ENCODE assay signal across 16 cellular contexts in genomic region chr5:143828710-143829109, GRCh38. TPM values are rescaled to one million over a fixed set of nuclear protein-coding genes. Genes with fewer than 3 reads are reported as not detected.
DNase-seq lines count a peak whose midpoint lies in the region; ATAC-seq and TF ChIP-seq lines count a peak whose summit lies in the region.
"Had no signal": no experiment of that assay in that cellular context is flagged by ENCODE, and none has a peak within 500 bp of the region (broad histone marks: within the 10 kb centered on the region; RNA-seq: fewer than 3 reads in every experiment).

No MANE protein-coding gene starts in this region.

- no peaks in the 10 kb centered on the region for H3K9me3 ChIP-seq in ovary
- H3K9me3 ChIP-seq: gastrocnemius medialis, left ventricle myocardium inferior had no signal

- H3K36me3 ChIP-seq in ovary = no peaks in the 10 kb centered on the region
- H3K36me3 ChIP-seq: gastrocnemius medialis, left ventricle myocardium inferior had no signal

- no peak overlapping the region for H3K4me3 ChIP-seq in Jurkat, Clone E6-1 (ENCODE audit: low read length)
- no peak overlapping the region for H3K4me3 ChIP-seq in ovary
- H3K4me3 ChIP-seq: gastrocnemius medialis, left ventricle myocardium inferior had no signal

- ATAC-seq in activated naive CD8-positive, alpha-beta T cell treated with anti-CD3 and anti-CD28 coated beads, Interleukin-2, amount 10 ng/mL, durations not matched to agents 7 days and 5 days (ENCODE audit: low read depth) = peak; percentile 48
- no peak for ATAC-seq in stimulated activated naive B cell treated with anti-CD40 and anti-IgM and Interleukin-4, amounts not matched to agents 10 μg/mL and 1 μg/mL and 100 μg/mL, for 72 hours (replicated peaks)
- ATAC-seq: gastrocnemius medialis, Panc1 had no signal

- no peaks in the 10 kb centered on the region for H3K36me3 Mint-ChIP-seq in activated naive CD8-positive, alpha-beta T cell treated with anti-CD3 and anti-CD28 coated beads, Interleukin-2, amount 10 ng/mL, durations not matched to agents 7 days and 5 days
- H3K36me3 Mint-ChIP-seq in stimulated activated naive B cell treated with anti-CD40 and anti-IgM and Interleukin-4, amounts not matched to agents 10 μg/mL and 1 μg/mL and 100 μg/mL, for 72 hours = no peaks in the 10 kb centered on the region
- H3K36me3 Mint-ChIP-seq: activated naive CD4-positive, alpha-beta T cell treated with anti-CD3 and anti-CD28 coated beads, Interleukin-2, amount 50 U/mL, for 72 hours had no signal

- H3K4me1 ChIP-seq in ovary (ENCODE audit: insufficient read depth) = no peaks in the 10 kb centered on the region

- H3K27me3 ChIP-seq in ovary = no peaks in the 10 kb centered on the region
- H3K27me3 ChIP-seq: gastrocnemius medialis had no signal

- intact Hi-C loops in ovary (cut with DNase I) = loop anchor here in 2 of 4 donors (5.0 to 10.0 kb wide), 3 partner anchors 904 to 1104 kb away; no protein-coding TSS in a partner anchor

- POLR2A ChIA-PET in activated naive CD8-positive, alpha-beta T cell treated with anti-CD3 and anti-CD28 coated beads, Interleukin-2, amount 10 ng/mL, durations not matched to agents 7 days and 5 days (lab: Charles Lee) = interaction anchor here (0.6 kb wide), 1 partner anchor 820 kb away, joined by 3 read pairs; no protein-coding TSS in a partner anchor

- no peak for TF ChIP-seq CTCF in ovary (IDR thresholded peaks at IDR 0.05)

- H3K27ac Mint-ChIP-seq in activated naive CD8-positive, alpha-beta T cell treated with anti-CD3 and anti-CD28 coated beads, Interleukin-2, amount 10 ng/mL, durations not matched to agents 7 days and 5 days = peak overlapping the region; percentile 77
- peak overlapping the region; percentile 44 for H3K27ac Mint-ChIP-seq in stimulated activated naive B cell treated with anti-CD40 and anti-IgM and Interleukin-4, amounts not matched to agents 10 μg/mL and 1 μg/mL and 100 μg/mL, for 72 hours
- H3K27ac Mint-ChIP-seq: dendritic cell treated with granulocyte-macrophage colony-stimulating factor and Interleukin-4, amounts not matched to agents 40 ng/mL and 50 ng/mL, for 4 days; H9 had no signal

- no peaks in the 10 kb centered on the region for H3K9me3 Mint-ChIP-seq in activated naive CD8-positive, alpha-beta T cell treated with anti-CD3 and anti-CD28 coated beads, Interleukin-2, amount 10 ng/mL, durations not matched to agents 7 days and 5 days
- H3K9me3 Mint-ChIP-seq in stimulated activated naive B cell treated with anti-CD40 and anti-IgM and Interleukin-4, amounts not matched to agents 10 μg/mL and 1 μg/mL and 100 μg/mL, for 72 hours = no peaks in the 10 kb centered on the region
- H3K9me3 Mint-ChIP-seq: activated naive CD4-positive, alpha-beta T cell treated with anti-CD3 and anti-CD28 coated beads, Interleukin-2, amount 50 U/mL, for 72 hours; dendritic cell treated with granulocyte-macrophage colony-stimulating factor and Interleukin-4, amounts not matched to agents 40 ng/mL and 50 ng/mL, for 4 days; H9 had no signal

- H3K4me3 Mint-ChIP-seq in activated naive CD8-positive, alpha-beta T cell treated with anti-CD3 and anti-CD28 coated beads, Interleukin-2, amount 10 ng/mL, durations not matched to agents 7 days and 5 days = peak overlapping the region; percentile 55
- H3K4me3 Mint-ChIP-seq in stimulated activated naive B cell treated with anti-CD40 and anti-IgM and Interleukin-4, amounts not matched to agents 10 μg/mL and 1 μg/mL and 100 μg/mL, for 72 hours = no peak overlapping the region
- H3K4me3 Mint-ChIP-seq: dendritic cell treated with granulocyte-macrophage colony-stimulating factor and Interleukin-4, amounts not matched to agents 40 ng/mL and 50 ng/mL, for 4 days; H9 had no signal

- peak; percentile 18 for DNase-seq in stimulated activated CD4-positive, alpha-beta T cell treated with anti-CD3 and anti-CD28 coated beads, Interleukin-4, amount 100 ng/mL, for 24 hours
- DNase-seq in stimulated activated CD4-positive, alpha-beta T cell treated with anti-CD3 and anti-CD28 coated beads, Interleukin-4, amount 100 ng/mL, for 1 hour = no peak
- peak; percentile 19 for DNase-seq in Jurkat, Clone E6-1 (ENCODE audit: low read depth, low spot score)
- DNase-seq in activated naive CD8-positive, alpha-beta T cell treated with anti-CD3 and anti-CD28 coated beads, Interleukin-2, amount 10 ng/mL, durations not matched to agents 7 days and 5 days = peak; percentile 30
- no peak for DNase-seq in stimulated activated naive B cell treated with anti-CD40 and anti-IgM and Interleukin-4, amounts not matched to agents 10 μg/mL and 1 μg/mL and 100 μg/mL, for 72 hours
- DNase-seq in NCI-H1417 treated with DMSO at 0.1 percent for 48 hours (lab: John Stamatoyannopoulos, UW) = no peak
- DNase-seq in ovary = no peak
- DNase-seq in kidney tubule cell (ENCODE audit: low spot score) = no peak
- DNase-seq: gastrocnemius medialis; H9; Kasumi-1; left ventricle myocardium inferior; stimulated activated CD4-positive, alpha-beta T cell treated with anti-CD3 and anti-CD28 coated beads, Interleukin-12 subunit alpha, Interleukin-12 subunit beta, amount 100 ng/mL, for 4 hours had no signal

- no peak for TF ChIP-seq POLR2A in ovary (IDR thresholded peaks at IDR 0.05)

- WGBS in ovary, 3 donors = 40 to 60% (median 49%) methylated on average over 3 of the region's 3 CpGs

- no peak for TF ChIP-seq EP300 in ovary (IDR thresholded peaks at IDR 0.05)

- H3K27me3 Mint-ChIP-seq in activated naive CD8-positive, alpha-beta T cell treated with anti-CD3 and anti-CD28 coated beads, Interleukin-2, amount 10 ng/mL, durations not matched to agents 7 days and 5 days = peaks cover 4% of the 10 kb centered on the region
- no peaks in the 10 kb centered on the region for H3K27me3 Mint-ChIP-seq in stimulated activated naive B cell treated with anti-CD40 and anti-IgM and Interleukin-4, amounts not matched to agents 10 μg/mL and 1 μg/mL and 100 μg/mL, for 72 hours
- H3K27me3 Mint-ChIP-seq: dendritic cell treated with granulocyte-macrophage colony-stimulating factor and Interleukin-4, amounts not matched to agents 40 ng/mL and 50 ng/mL, for 4 days had no signal

- H3K27ac ChIP-seq in ovary = no peak overlapping the region
- H3K27ac ChIP-seq: gastrocnemius medialis, left ventricle myocardium inferior had no signal

- H3K4me1 Mint-ChIP-seq in activated naive CD8-positive, alpha-beta T cell treated with anti-CD3 and anti-CD28 coated beads, Interleukin-2, amount 10 ng/mL, durations not matched to agents 7 days and 5 days = peaks cover 15% of the 10 kb centered on the region
- peaks cover 5% of the 10 kb centered on the region in 2 donors for H3K4me1 Mint-ChIP-seq in stimulated activated naive B cell treated with anti-CD40 and anti-IgM and Interleukin-4, amounts not matched to agents 10 μg/mL and 1 μg/mL and 100 μg/mL, for 72 hours

RNA-seq across cellular contexts. Expression of gene HMHB1, which starts 16.7 kb away (rescaled TPM):
- not detected for polyA plus RNA-seq in Jurkat, Clone E6-1 (2012; ENCODE audit: insufficient read depth, insufficient read length)
- not detected for total RNA-seq in activated naive CD8-positive, alpha-beta T cell treated with anti-CD3 and anti-CD28 coated beads, Interleukin-2, amount 10 ng/mL, durations not matched to agents 7 days and 5 days
- not detected for total RNA-seq in ovary
- polyA plus RNA-seq in ovary = not detected
- total RNA-seq: activated naive CD4-positive, alpha-beta T cell treated with anti-CD3 and anti-CD28 coated beads, Interleukin-2, amount 50 U/mL, for 72 hours; gastrocnemius medialis; H9; left ventricle myocardium inferior had no signal

Comparison
In these comparisons a context has a peak if more than half of its experiments do, and no peak if none do; other contexts are left out.
1. DNase-seq: peak in stimulated activated CD4-positive, alpha-beta T cell treated with anti-CD3 and anti-CD28 coated beads, Interleukin-4, amount 100 ng/mL, for 24 hours (single experiment), Jurkat, Clone E6-1 (single experiment) and activated naive CD8-positive, alpha-beta T cell treated with anti-CD3 and anti-CD28 coated beads, Interleukin-2, amount 10 ng/mL, durations not matched to agents 7 days and 5 days (single experiment); none in stimulated activated CD4-positive, alpha-beta T cell treated with anti-CD3 and anti-CD28 coated beads, Interleukin-4, amount 100 ng/mL, for 1 hour (single experiment), stimulated activated naive B cell treated with anti-CD40 and anti-IgM and Interleukin-4, amounts not matched to agents 10 μg/mL and 1 μg/mL and 100 μg/mL, for 72 hours (single experiment), NCI-H1417 treated with DMSO at 0.1 percent for 48 hours (single experiment), ovary (0 of 5) and kidney tubule cell (single experiment).